ENCODE assay signal across 9 cellular contexts in genomic region chr4:120924931-120925330, GRCh38. TPM values are rescaled to one million over a fixed set of nuclear protein-coding genes. Genes with fewer than 3 reads are reported as not detected.
"Had no signal": no experiment of that assay in that cellular context is flagged by ENCODE, and none has a peak within 500 bp of the region (broad histone marks: within the 10 kb centered on the region; RNA-seq: fewer than 3 reads in every experiment).

No MANE protein-coding gene starts in this region.

- H3K4me3 ChIP-seq: GM23248, HAP-1, K562 had no signal

- FAIRE-seq: HTR-8/SVneo, K562 had no signal

- H3K9me3 ChIP-seq: HAP-1 had no signal

- H3K27ac ChIP-seq: GM23248 had no signal

- H3K4me1 ChIP-seq: HAP-1 had no signal

- H3K36me3 ChIP-seq: HAP-1 had no signal

- H3K9ac ChIP-seq: GM23248 had no signal

- DNase-seq: GM23248, GOT3, H7, HFFc6, IMR-90 had no signal

- ATAC-seq: HCT116, K562 had no signal

RNA-seq across cellular contexts. Expression of gene PRDM5, which starts 2.4 kb away (rescaled TPM):
- total RNA-seq: K562 had no signal
- polyA plus RNA-seq: K562 had no signal
